In genomic region chr5:170863646-170864045, GRCh38 we compare ENCODE assay signal across 23 cellular contexts. TPM values are rescaled to one million over a fixed set of nuclear protein-coding genes. Genes with fewer than 3 reads are reported as not detected.
DNase-seq lines count a peak whose midpoint lies in the region; ATAC-seq, FAIRE-seq and TF ChIP-seq lines count a peak whose summit lies in the region.
"Had no signal": no experiment of that assay in that cellular context is flagged by ENCODE, and none has a peak within 500 bp of the region (broad histone marks: within the 10 kb centered on the region; RNA-seq: fewer than 3 reads in every experiment).

No MANE protein-coding gene starts in this region.

- peaks cover 12% of the 10 kb centered on the region for H3K36me3 Mint-ChIP-seq in mesothelial cell of epicardium
- H3K36me3 Mint-ChIP-seq in activated T-cell treated with anti-CD3 and anti-CD28 coated beads, Interleukin-2, amount 50 U/mL, for 4 hours (ENCODE audit: insufficient read depth): peaks cover 9% of the 10 kb centered on the region

- H3K56ac ChIP-seq in IMR-90 (ENCODE audit: extremely low read depth, insufficient read depth, low read length) (no peak overlapping the region), H1 (replicated peaks; ENCODE audit: insufficient read length, low read depth, low read length) (no peak overlapping the region)

- no peak overlapping the region for H3K23ac ChIP-seq in IMR-90 (ENCODE audit: low read depth, low read length)
- no peak overlapping the region for H3K23ac ChIP-seq in H1 (ENCODE audit: insufficient read length)

- CTCF ChIA-PET in IMR-90 (lab: Yijun Ruan, JAX): no interaction called here
- CTCF ChIA-PET in H1 (lab: Charles Lee; ENCODE audit: partially characterized antibody): interaction anchor here (0.7 to 1.0 kb wide), 4 partner anchors 9 to 74 kb away, joined by 3 read pairs; no protein-coding TSS in a partner anchor

- H3K4me3 ChIP-seq in ACC112 (ENCODE audit: low read depth, low read length): peak overlapping the region; percentile 78
- no peak overlapping the region for H3K4me3 ChIP-seq in IMR-90 (ENCODE audit: insufficient read depth, low read depth, low read length)
- H3K4me3 ChIP-seq in H1 (ENCODE audit: extremely low read depth in 1 of 4, insufficient read depth in 2 of 4, low read depth in 3 of 4, low read length in 4 of 4): peak overlapping the region in 1 of 4 experiments; percentile 84; a peak in 1 of 8 replicates
- H3K4me3 ChIP-seq: uterus had no signal

- no TSS peak for BruUV-seq in IMR-90 (replicated peaks; lab: Mats Ljungman, UMichigan)

- peaks cover 11% of the 10 kb centered on the region for H3K9me3 ChIP-seq in IMR-90 (ENCODE audit: control insufficient read depth, insufficient read depth, low read length)
- H3K9me3 ChIP-seq in H1 (ENCODE audit: insufficient read depth in 2 of 2, low read depth in 1 of 2, low read length in 1 of 2): peaks cover 4 to 12% of the 10 kb centered on the region in 2 experiments; a peak in 3 of 4 replicates

- no peak overlapping the region for H2AK5ac ChIP-seq in IMR-90 (ENCODE audit: low read depth, low read length)
- no peak overlapping the region for H2AK5ac ChIP-seq in H1 (ENCODE audit: low read depth, low read length)

- peak overlapping the region; percentile 96 for H3K4me2 ChIP-seq in IMR-90 (ENCODE audit: low read depth, low read length)
- no peak overlapping the region; a peak in 1 of 4 replicates for H3K4me2 ChIP-seq in H1 (ENCODE audit: insufficient read depth in 1 of 2, low read depth in 2 of 2, low read length in 2 of 2)

- H3K4ac ChIP-seq in IMR-90 (ENCODE audit: low read depth, low read length) (no peak overlapping the region), H1 (replicated peaks; ENCODE audit: insufficient read length, low read depth, low read length) (no peak overlapping the region)

- dilution Hi-C loops in IMR-90 (cut with HindIII; ENCODE audit: low sequenced_read_pairs, unreplicated experiment): no loop called here

- H4K8ac ChIP-seq in IMR-90 (ENCODE audit: low read depth in 2 of 2, low read length in 2 of 2): no peak overlapping the region
- H4K8ac ChIP-seq in H1 (ENCODE audit: extremely low read depth, insufficient read depth, low read length): no peak overlapping the region

- H3K27me3 Mint-ChIP-seq in mesothelial cell of epicardium (ENCODE audit: low read depth): no peaks in the 10 kb centered on the region
- H3K27me3 Mint-ChIP-seq in activated T-cell treated with anti-CD3 and anti-CD28 coated beads, Interleukin-2, amount 50 U/mL, for 4 hours (ENCODE audit: low read depth): peaks cover 32% of the 10 kb centered on the region

- no peaks in the 10 kb centered on the region for H3K36me3 ChIP-seq in ACC112 (ENCODE audit: insufficient read depth, low read length)
- no peaks in the 10 kb centered on the region for H3K36me3 ChIP-seq in IMR-90 (ENCODE audit: control insufficient read depth, insufficient read depth, low read length)
- no peaks in the 10 kb centered on the region for H3K36me3 ChIP-seq in H1 (ENCODE audit: control insufficient read depth in 2 of 4, insufficient read depth in 4 of 4, low read length in 3 of 4)
- H3K36me3 ChIP-seq: uterus had no signal

- no CpG with 5 or more reads among the region's 3 CpGs for WGBS in IMR-90 (ENCODE audit: extremely low coverage in 2 of 2, insufficient read length in 1 of 2), 2 experiments
- WGBS in H1 (ENCODE audit: extremely low coverage in 1 of 2, insufficient coverage in 1 of 2, insufficient read length in 1 of 2, insufficient replicate concordance in 2 of 2, low coverage in 1 of 2, low lambda C conversion rate in 2 of 2, missing lambda C conversion rate in 1 of 2), 2 experiments: 89% methylated on average over 3 of the region's 3 CpGs; no CpG with 5 or more reads in 1 of the 2 experiments

- H3K9ac ChIP-seq in IMR-90 (ENCODE audit: low read depth, low read length) (no peak overlapping the region), H1 (replicated peaks in 1 of 4; ENCODE audit: extremely low read depth in 1 of 4, low read depth in 3 of 4, low read length in 3 of 4) (no peak overlapping the region)
- H3K9ac ChIP-seq: parathyroid adenoma had no signal

- peak; percentile 32 for FAIRE-seq in H1 (lab: Jason Lieb, UNC)
- FAIRE-seq: kidney had no signal

- H2BK12ac ChIP-seq in H1 (ENCODE audit: low read depth, low read length): no peak overlapping the region

- no peaks in the 10 kb centered on the region; the same call in 1 of the 2 replicates for H4K20me1 ChIP-seq in IMR-90 (ENCODE audit: insufficient read depth, low read length)
- H4K20me1 ChIP-seq in H1 (replicated peaks in 1 of 2; ENCODE audit: control insufficient read depth in 1 of 2, insufficient read depth in 2 of 2, low read length in 2 of 2): peaks cover 2 to 6% of the 10 kb centered on the region in 2 experiments

- no peak overlapping the region for H2BK20ac ChIP-seq in IMR-90 (ENCODE audit: low read depth, low read length)
- H2BK20ac ChIP-seq in H1 (ENCODE audit: low read length): no peak overlapping the region

- H3K27me3 ChIP-seq in ACC112 (ENCODE audit: insufficient read depth, low read length): no peaks in the 10 kb centered on the region
- H3K27me3 ChIP-seq in IMR-90 (ENCODE audit: control insufficient read depth, insufficient read depth, low read length): no peaks in the 10 kb centered on the region
- peaks cover 0 to 3% (median 1%) of the 10 kb centered on the region in 4 experiments; a peak in 3 of 7 replicates for H3K27me3 ChIP-seq in H1 (replicated peaks in 1 of 4; ENCODE audit: control insufficient read depth in 3 of 4, extremely low read depth in 1 of 4, insufficient read depth in 3 of 4, low read length in 3 of 4)
- H3K27me3 ChIP-seq: uterus had no signal

- H2BK15ac ChIP-seq in IMR-90 (ENCODE audit: low read depth, low read length) (no peak overlapping the region), H1 (ENCODE audit: low read length) (no peak overlapping the region)

- H2AFZ ChIP-seq in ACC112 (ENCODE audit: low read length, unreplicated experiment): no peak overlapping the region
- no peak overlapping the region for H2AFZ ChIP-seq in IMR-90 (replicated peaks; ENCODE audit: low read length, poor library complexity)
- H2AFZ ChIP-seq in H1 (ENCODE audit: low read length): no peak overlapping the region

- no peak for TF ChIP-seq EP300 in H1 (IDR thresholded peaks at IDR 0.05; ENCODE audit: borderline replicate concordance in 1 of 2, low read depth in 2 of 2, low read length in 2 of 2)

- TF ChIP-seq CTCF in IMR-90 (conservative IDR thresholded peaks at IDR 0.05; ENCODE audit: low read depth, low read length) (no peak), H1 (IDR thresholded peaks at IDR 0.05; ENCODE audit: control extremely low read depth in 1 of 3, insufficient read depth in 1 of 3, low read depth in 1 of 3, low read length in 3 of 3) (no peak), mesothelial cell of epicardium (IDR thresholded peaks at IDR 0.05; ENCODE audit: unreplicated experiment) (no peak)

- peak; percentile 34 for ATAC-seq in IMR-90 (ENCODE audit: low read depth)
- ATAC-seq in HG02970 (IDR thresholded peaks at IDR 0.05; ENCODE audit: low FRiP score, unreplicated experiment): no peak
- no peak for ATAC-seq in GM19463 (IDR thresholded peaks at IDR 0.05; ENCODE audit: unreplicated experiment)
- no peak for ATAC-seq in activated T-cell treated with anti-CD3 and anti-CD28 coated beads, Interleukin-2, amount 50 U/mL, for 4 hours
- ATAC-seq: stimulated activated naive CD8-positive, alpha-beta T cell treated with anti-CD3 and anti-CD28 coated beads, Interleukin-15, Interleukin-2, amounts not matched to agents 100 U/mL and 50 U/mL, for 24 hours had no signal

- H3K79me1 ChIP-seq in IMR-90 (ENCODE audit: low read depth in 1 of 2, low read length in 2 of 2): peaks cover 20 to 43% of the 10 kb centered on the region in 2 experiments
- H3K79me1 ChIP-seq in H1 (ENCODE audit: low read depth, low read length): peaks cover 4% of the 10 kb centered on the region; the same call in 1 of the 2 replicates

- H3K9me3 Mint-ChIP-seq in mesothelial cell of epicardium: peaks cover 22% of the 10 kb centered on the region
- H3K9me3 Mint-ChIP-seq in activated T-cell treated with anti-CD3 and anti-CD28 coated beads, Interleukin-2, amount 50 U/mL, for 4 hours: peaks cover 24% of the 10 kb centered on the region

- TF ChIP-seq RAD21 in IMR-90 (IDR thresholded peaks at IDR 0.05; ENCODE audit: low read length) (no peak), H1 (IDR thresholded peaks at IDR 0.05 in 1 of 2, conservative IDR thresholded peaks at IDR 0.05 in 1 of 2; ENCODE audit: low read depth in 2 of 2, low read length in 2 of 2) (no peak)

- H4K91ac ChIP-seq in IMR-90 (ENCODE audit: insufficient read depth, low read depth, low read length) (no peak overlapping the region), H1 (replicated peaks; ENCODE audit: insufficient read length, low read length) (no peak overlapping the region)

- POLR2A ChIA-PET in IMR-90 (lab: Charles Lee; ENCODE audit: unreplicated experiment) (no interaction called here), H1 (lab: Charles Lee; ENCODE audit: partially characterized antibody) (no interaction called here)

- H2AK9ac ChIP-seq in IMR-90 (replicated peaks; ENCODE audit: low read depth, low read length, poor library complexity): no peak overlapping the region

- H3K4me3 Mint-ChIP-seq in mesothelial cell of epicardium: peak overlapping the region; percentile 68
- no peak overlapping the region for H3K4me3 Mint-ChIP-seq in activated T-cell treated with anti-CD3 and anti-CD28 coated beads, Interleukin-2, amount 50 U/mL, for 4 hours
- H3K4me3 Mint-ChIP-seq: activated naive CD4-positive, alpha-beta T cell treated with anti-CD3 and anti-CD28 coated beads, Interleukin-2, amount 10 ng/mL, durations not matched to agents 7 days and 5 days; central memory CD8-positive, alpha-beta T cell had no signal

- H4K5ac ChIP-seq in IMR-90 (ENCODE audit: low read depth, low read length) (no peak overlapping the region; the same call in 1 of the 2 replicates), H1 (ENCODE audit: insufficient read length, low read depth, low read length) (no peak overlapping the region)

- H3K9me1 ChIP-seq in IMR-90 (ENCODE audit: insufficient read depth, low read length): peaks cover 4% of the 10 kb centered on the region; the same call in 1 of the 2 replicates

- in situ Hi-C loops in IMR-90 (cut with MboI; ENCODE audit: low sequenced_read_pairs): no loop called here

- peak; percentile 82 for DNase-seq in IMR-90
- no peak for DNase-seq in H1 (ENCODE audit: low read depth in 1 of 2, low spot score in 2 of 2)
- DNase-seq in mesothelial cell of epicardium (ENCODE audit: low spot score in 2 of 2, unreplicated experiment in 2 of 2): no peak
- DNase-seq in activated T-cell treated with anti-CD3 and anti-CD28 coated beads, Interleukin-2, amount 50 U/mL, for 4 hours: no peak
- DNase-seq in GDM1 (lab: John Stamatoyannopoulos, UW): no peak
- DNase-seq: activated CD4-positive, alpha-beta T cell treated with anti-CD3 and anti-CD28 coated beads for 48 hours; activated naive CD4-positive, alpha-beta T cell treated with anti-CD3 and anti-CD28 coated beads, Interleukin-2, amount 10 ng/mL, durations not matched to agents 7 days and 5 days; KBM-7; kidney; midbrain; NCI-H1417; NCI-H446; SIG-M5; stimulated activated CD4-positive, alpha-beta T cell treated with anti-CD3 and anti-CD28 coated beads, Interleukin-12 subunit alpha, Interleukin-12 subunit beta, amount 100 ng/mL, for 4 hours; stimulated activated naive CD8-positive, alpha-beta T cell treated with anti-CD3 and anti-CD28 coated beads, Interleukin-15, Interleukin-2, amounts not matched to agents 100 U/mL and 50 U/mL, for 24 hours; T-helper 9 cell; uterus had no signal

- H3K79me2 ChIP-seq in ACC112 (ENCODE audit: control insufficient read depth, insufficient read depth, low read length, unreplicated experiment): peaks cover 41% of the 10 kb centered on the region
- H3K79me2 ChIP-seq in H1 (ENCODE audit: control insufficient read depth in 1 of 2, insufficient read depth in 2 of 2, low read length in 2 of 2): peaks cover 3 to 57% of the 10 kb centered on the region in 2 experiments; a peak in 3 of 4 replicates

- peaks cover 24% of the 10 kb centered on the region for H3K4me1 Mint-ChIP-seq in mesothelial cell of epicardium
- H3K4me1 Mint-ChIP-seq in activated T-cell treated with anti-CD3 and anti-CD28 coated beads, Interleukin-2, amount 50 U/mL, for 4 hours (ENCODE audit: low read depth): peaks cover 7% of the 10 kb centered on the region
- H3K4me1 Mint-ChIP-seq: central memory CD8-positive, alpha-beta T cell had no signal

- H3K27ac ChIP-seq in ACC112 (ENCODE audit: low read depth, low read length): no peak overlapping the region
- H3K27ac ChIP-seq in IMR-90 (ENCODE audit: insufficient read depth, low read length): no peak overlapping the region
- no peak overlapping the region for H3K27ac ChIP-seq in H1 (ENCODE audit: low read depth, low read length)
- H3K27ac ChIP-seq: HL-60, parathyroid adenoma, uterus had no signal

- H3K27ac Mint-ChIP-seq in mesothelial cell of epicardium: peak overlapping the region; percentile 85
- H3K27ac Mint-ChIP-seq: activated naive CD4-positive, alpha-beta T cell treated with anti-CD3 and anti-CD28 coated beads, Interleukin-2, amount 10 ng/mL, durations not matched to agents 7 days and 5 days had no signal

- no peak overlapping the region for H2BK120ac ChIP-seq in IMR-90 (ENCODE audit: low read depth, low read length)
- no peak overlapping the region for H2BK120ac ChIP-seq in H1 (replicated peaks; ENCODE audit: low read depth, low read length)

- H2BK5ac ChIP-seq in IMR-90 (ENCODE audit: low read depth, low read length, poor library complexity, severe bottlenecking): peak overlapping the region; percentile 77
- H2BK5ac ChIP-seq in H1 (ENCODE audit: low read depth, low read length): no peak overlapping the region

- H3K4me1 ChIP-seq in ACC112 (ENCODE audit: control insufficient read depth, insufficient read depth, low read length, unreplicated experiment): peaks cover 15% of the 10 kb centered on the region
- peaks cover 7% of the 10 kb centered on the region for H3K4me1 ChIP-seq in IMR-90 (ENCODE audit: control insufficient read depth, insufficient read depth, low read length)
- peaks cover 0 to 5% (median 1%) of the 10 kb centered on the region in 4 experiments; a peak in 2 of 7 replicates for H3K4me1 ChIP-seq in H1 (replicated peaks in 1 of 4; ENCODE audit: control insufficient read depth in 3 of 4, insufficient read depth in 4 of 4, low read length in 3 of 4)
- H3K4me1 ChIP-seq: parathyroid adenoma, uterus had no signal

- intact Hi-C loops in IMR-90 (cut with micrococcal nuclease): loop anchor here (2.0 kb wide), 2 partner anchors 29 to 49 kb away; no protein-coding TSS in a partner anchor

- H3K18ac ChIP-seq in IMR-90 (ENCODE audit: low read depth, low read length) (peak overlapping the region; percentile 87; the same call in 1 of the 2 replicates), H1 (ENCODE audit: extremely low read depth, low read length) (no peak overlapping the region)

- TF ChIP-seq POLR2A in IMR-90 (IDR thresholded peaks at IDR 0.05; ENCODE audit: low read depth, low read length) (no peak), H1 (IDR thresholded peaks at IDR 0.05; ENCODE audit: control extremely low read depth in 1 of 2, low read depth in 2 of 2, low read length in 2 of 2) (no peak)

- H3K14ac ChIP-seq in IMR-90 (replicated peaks; ENCODE audit: low read depth, low read length) (no peak overlapping the region), H1 (ENCODE audit: insufficient read length) (no peak overlapping the region)

- H3K23me2 ChIP-seq in H1 (ENCODE audit: low read depth, low read length): peaks cover 9% of the 10 kb centered on the region

RNA-seq across cellular contexts. Expression of gene RANBP17, which starts 1.8 kb away (rescaled TPM):
- 29.0 and 29.7 TPM in 2 replicates for total RNA-seq in IMR-90 (2012; rRNA removed)
- polyA plus RNA-seq in IMR-90 (2012; rRNA removed): 7.9 and 8.2 TPM in 2 replicates
- polyA plus RNA-seq in IMR-90 (2012; cell fraction: cytosol; rRNA removed): 2.0 and 2.5 TPM in 2 replicates
- polyA plus RNA-seq in IMR-90 (2012; cell fraction: nucleus; rRNA removed; ENCODE audit: low replicate concordance): 14.5 and 60.3 TPM in 2 replicates
- 16.2 and 21.3 TPM in 2 replicates for total RNA-seq in H1 (2021; fragmentation: NEBNext Ultra II Directional; extraction: Animal tissue kit (Norgen Biotek cat#: 25700))
- 6.8 and 8.6 TPM in 2 replicates for polyA plus RNA-seq in H1 (2011; rRNA removed)
- polyA plus RNA-seq in H1 (2011; cell fraction: cytosol; rRNA removed): 10.1 TPM
- polyA plus RNA-seq in H1 (2011; cell fraction: nucleus; rRNA removed): 27.7 TPM
- polyA plus RNA-seq in H1 (2012, experiment 1 of 2): 8.0 to 13.4 TPM (median 8.5 TPM) in 4 replicates
- polyA plus RNA-seq in H1 (2012, experiment 2 of 2): 0.28 TPM
- 9.5 TPM for polyA plus RNA-seq in H1 (2013, experiment 1 of 2)
- 5.7 TPM for polyA plus RNA-seq in H1 (2013, experiment 2 of 2)
- 81.3 and 133 TPM in 2 replicates for polyA minus RNA-seq in H1 (2011; rRNA and poly(A)+ RNA removed)
- 25.0 TPM for polyA minus RNA-seq in H1 (2011; cell fraction: cytosol; rRNA and poly(A)+ RNA removed)
- 149 TPM for polyA minus RNA-seq in H1 (2011; cell fraction: nucleus; rRNA and poly(A)+ RNA removed)
- total RNA-seq in mesothelial cell of epicardium: 51.2 to 60.8 TPM (median 56.1 TPM) in 3 replicates
- under 1 TPM in 1 of 3 donors, not detected in 2; 0.34 TPM for total RNA-seq in activated T-cell treated with anti-CD3 and anti-CD28 coated beads, Interleukin-2, amount 50 U/mL, for 4 hours

Comparison
In these comparisons a context has a peak if more than half of its experiments do, and no peak if none do; other contexts are left out.
1. RNA of gene RANBP17, which starts 1.8 kb away (total RNA-seq): 51.2 to 60.8 TPM in mesothelial cell of epicardium, 29.0 to 29.7 TPM in IMR-90 and 16.2 to 21.3 TPM in H1; 0.34 TPM in activated T-cell treated with anti-CD3 and anti-CD28 coated beads, Interleukin-2, amount 50 U/mL, for 4 hours; every median in the first group is over 10 times any median in the second.